Comparison of ENCODE assay signal across 8 cellular contexts in the genomic region with DNA sequence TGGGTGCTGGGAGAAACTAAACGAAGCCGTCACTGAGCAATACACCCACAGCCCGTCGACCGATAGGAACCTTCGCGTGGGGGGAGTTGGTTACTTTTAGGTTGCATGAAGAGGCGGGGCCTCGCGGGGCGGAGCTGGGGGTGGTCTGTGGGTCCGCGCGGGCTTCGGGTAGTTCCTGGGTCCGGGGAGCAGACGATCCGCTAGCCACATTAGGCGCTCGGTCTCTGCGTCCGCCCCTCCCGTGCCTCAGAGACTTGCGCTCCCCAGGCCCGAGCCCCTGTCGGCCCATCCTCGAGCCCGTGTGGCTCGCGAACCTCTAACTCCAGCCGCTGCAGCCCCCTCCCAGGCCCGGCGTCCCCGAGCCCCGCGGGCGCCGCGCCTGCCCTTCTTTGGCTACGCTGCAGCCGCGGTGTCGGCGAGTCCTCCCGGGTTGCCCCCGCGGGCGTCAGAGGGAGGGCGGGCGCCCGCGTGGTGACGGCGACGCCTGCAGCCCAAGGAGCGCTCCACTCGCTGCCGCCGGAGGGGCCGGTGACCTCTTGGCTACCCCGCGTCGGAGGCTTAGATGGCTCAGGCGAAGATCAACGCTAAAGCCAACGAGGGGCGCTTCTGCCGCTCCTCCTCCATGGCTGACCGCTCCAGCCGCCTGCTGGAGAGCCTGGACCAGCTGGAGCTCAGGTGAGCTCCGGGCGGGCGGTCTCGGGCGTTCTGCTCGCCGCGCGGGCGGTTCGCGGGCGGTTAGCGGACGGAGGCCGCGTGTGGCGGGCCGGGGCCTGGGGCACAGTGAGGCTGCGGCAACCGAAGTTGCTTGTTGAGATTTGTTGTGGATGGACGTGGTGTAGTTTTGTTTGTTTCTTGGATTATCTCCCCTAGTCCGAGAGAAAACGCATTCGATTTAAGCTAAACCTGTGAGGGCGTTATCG. TPM values are rescaled to one million over a fixed set of nuclear protein-coding genes. Genes with fewer than 3 reads are reported as not detected.
DNase-seq lines count a peak whose midpoint lies in the region; ATAC-seq and TF ChIP-seq lines count a peak whose summit lies in the region.

A gene (plus strand): TSS at position 191 of the 920 bp plus-strand sequence. CDS start 372 bp downstream, at position 563.

- peak; percentile 61 for DNase-seq in NCI-H128 (lab: John Stamatoyannopoulos, UW; ENCODE audit: unreplicated experiment)
- DNase-seq in T-cell: peak; percentile 67 to 90 (median 83)
- DNase-seq in amniotic epithelial cell (ENCODE audit: low read depth): peak; percentile 89
- peak; percentile 90 for DNase-seq in left ventricle myocardium inferior
- DNase-seq in progenitor cell of endocrine pancreas (ENCODE audit: low spot score, unreplicated experiment): peak; percentile 77
- DNase-seq in ureter (ENCODE audit: low spot score): peak; percentile 91

- H3K36me3 ChIP-seq in left ventricle myocardium inferior: peaks cover 7% of the 10 kb centered on the region

- H3K9me3 Mint-ChIP-seq in T-cell (no peaks in the 10 kb centered on the region), progenitor cell of endocrine pancreas (ENCODE audit: low read depth) (no peaks in the 10 kb centered on the region)

- H3K4me1 ChIP-seq in left ventricle myocardium inferior: peaks cover 55% of the 10 kb centered on the region

- H3K4me3 Mint-ChIP-seq in T-cell (peak within 1 kb of the TSS; percentile 86 to 90 (median 88)), progenitor cell of endocrine pancreas (ENCODE audit: low read depth) (peak within 1 kb of the TSS; percentile 85)

- intact Hi-C loops in left ventricle myocardium inferior (cut with micrococcal nuclease): no loop called here

- H3K27me3 Mint-ChIP-seq in T-cell: no peaks in the 10 kb centered on the region
- no peaks in the 10 kb centered on the region for H3K27me3 Mint-ChIP-seq in progenitor cell of endocrine pancreas

- H3K4me3 ChIP-seq in GM12875 (ENCODE audit: low read depth, low read length) (peak within 1 kb of the TSS; percentile 66), left ventricle myocardium inferior (peak within 1 kb of the TSS; percentile 83)

- ATAC-seq in HG02678 (IDR thresholded peaks at IDR 0.05; ENCODE audit: unreplicated experiment): peak; percentile 86
- ATAC-seq in T-cell (replicated peaks in 1 of 4): peak; percentile 84 to 91 (median 88)

- H3K9me3 ChIP-seq in left ventricle myocardium inferior (replicated peaks): no peaks in the 10 kb centered on the region

- H3K27ac ChIP-seq in left ventricle myocardium inferior (replicated peaks): peak within 1 kb of the TSS; percentile 95

- H3K27ac Mint-ChIP-seq in T-cell: peak within 1 kb of the TSS; percentile 79 to 91
- peak within 1 kb of the TSS; percentile 94 for H3K27ac Mint-ChIP-seq in progenitor cell of endocrine pancreas

- H3K4me1 Mint-ChIP-seq in T-cell (peaks cover 47 to 50% (median 48%) of the 10 kb centered on the region in 3 donors), progenitor cell of endocrine pancreas (ENCODE audit: low read depth) (peaks cover 16% of the 10 kb centered on the region)

- no peaks in the 10 kb centered on the region for H3K27me3 ChIP-seq in left ventricle myocardium inferior (ENCODE audit: low read depth)

- no peak for TF ChIP-seq CTCF in GM12875 (IDR thresholded peaks at IDR 0.05; ENCODE audit: borderline replicate concordance, insufficient read depth, low read depth, low read length)
- peak; percentile 45 for TF ChIP-seq CTCF in left ventricle myocardium inferior (IDR thresholded peaks at IDR 0.05; ENCODE audit: borderline replicate concordance)
- TF ChIP-seq CTCF in progenitor cell of endocrine pancreas (IDR thresholded peaks at IDR 0.05; ENCODE audit: unreplicated experiment): peak; percentile 27

- POLR2A ChIA-PET in T-cell (lab: Charles Lee): interaction anchor here (0.6 to 1.1 kb wide), 6 partner anchors 11 to 92 kb away, joined by 3 to 7 read pairs (median 3); no protein-coding TSS in a partner anchor

- H3K36me3 Mint-ChIP-seq in T-cell: peaks cover 5% of the 10 kb centered on the region
- peaks cover 3% of the 10 kb centered on the region for H3K36me3 Mint-ChIP-seq in progenitor cell of endocrine pancreas (ENCODE audit: insufficient read depth)

- CTCF ChIA-PET in T-cell (lab: Charles Lee): interaction anchor here (0.6 to 1.7 kb wide), 7 partner anchors 10 to 789 kb away, joined by 3 to 7 read pairs (median 3); a partner anchor contains a TSS

RNA-seq across cellular contexts. Expression of the gene that starts here (rescaled TPM):
- total RNA-seq in T-cell (1 to 10 TPM; 3.2 to 5.1 (median 3.9) TPM), left ventricle myocardium inferior (11.2 TPM), progenitor cell of endocrine pancreas (4.8 and 4.9 TPM in 2 replicates), ureter (17.0 TPM)

Comparison
In these comparisons a context has a peak if more than half of its experiments do, and no peak if none do; other contexts are left out.
1. Peak in every context shown above with its lines: DNase-seq, ATAC-seq, H3K4me3 ChIP-seq and H3K27ac ChIP-seq.